ENCODE assay signal across 12 cellular contexts in the genomic region with DNA sequence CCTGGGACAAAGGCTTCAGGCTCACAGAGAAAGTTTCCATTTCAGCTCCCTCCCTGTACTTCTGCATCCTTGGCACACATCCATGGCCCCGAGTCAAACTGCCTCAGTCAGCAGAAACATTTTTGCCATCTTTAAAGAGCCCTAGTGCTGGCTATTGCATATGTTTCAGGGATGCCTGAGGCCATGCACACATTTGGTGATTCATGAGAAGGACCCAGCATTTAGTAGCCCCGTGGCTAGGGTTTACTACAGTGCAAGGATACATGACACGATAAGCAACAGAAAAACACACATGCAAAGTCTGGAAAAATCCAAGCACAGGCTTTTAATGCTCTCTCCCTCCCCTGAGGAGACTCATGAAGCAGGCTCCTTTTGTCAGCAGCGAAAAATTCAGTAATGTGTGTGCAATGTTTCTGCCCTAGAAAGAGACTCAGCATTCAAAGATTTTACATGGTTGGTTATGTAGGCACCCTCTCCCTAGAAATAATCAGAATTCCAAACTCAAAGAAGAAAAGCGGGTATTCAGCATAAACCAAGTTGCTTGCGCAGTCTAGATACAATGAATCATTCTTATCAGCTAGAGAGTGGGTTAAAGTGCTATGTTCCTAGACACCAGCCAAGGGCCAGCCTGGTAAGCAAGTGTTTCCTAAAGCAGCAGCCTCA. TPM values are rescaled to one million over a fixed set of nuclear protein-coding genes. Genes with fewer than 3 reads are reported as not detected.
DNase-seq lines count a peak whose midpoint lies in the region; FAIRE-seq and TF ChIP-seq lines count a peak whose summit lies in the region.
"Had no signal": no experiment of that assay in that cellular context is flagged by ENCODE, and none has a peak within 500 bp of the region (broad histone marks: within the 10 kb centered on the region; RNA-seq: fewer than 3 reads in every experiment).

No MANE protein-coding gene starts in this region.

- CTCF ChIA-PET in Calu3 (lab: Charles Lee) = no interaction called here

- H3K4me1 ChIP-seq in sigmoid colon = peaks cover 0 to 11% (median 7%) of the 10 kb centered on the region in 4 donors

- H3K27me3 ChIP-seq in sigmoid colon = no peaks in the 10 kb centered on the region

- TF ChIP-seq CTCF in foreskin fibroblast (IDR thresholded peaks at IDR 0.05; ENCODE audit: low read depth, low read length) (no peak), sigmoid colon (IDR thresholded peaks at IDR 0.05) (no peak), Calu3 (IDR thresholded peaks at IDR 0.05; ENCODE audit: unreplicated experiment) (no peak)

- H3K27ac ChIP-seq in sigmoid colon = no peak overlapping the region

- no peak for FAIRE-seq in GM19239 (lab: Jason Lieb, UNC)

- H3K4me1 Mint-ChIP-seq in Calu3 (ENCODE audit: low read depth, unreplicated experiment) = peaks cover 11% of the 10 kb centered on the region

- TF ChIP-seq EP300 in sigmoid colon (IDR thresholded peaks at IDR 0.05) = no peak

- no peaks in the 10 kb centered on the region for H3K9me3 Mint-ChIP-seq in Calu3 (ENCODE audit: low read depth, unreplicated experiment)

- 70 to 73% methylated on average over 6 of the region's 6 CpGs for WGBS in sigmoid colon, 2 donors

- peaks cover 0 to 4% (median 0%) of the 10 kb centered on the region in 4 donors for H3K9me3 ChIP-seq in sigmoid colon

- H3K36me3 Mint-ChIP-seq in Calu3 (ENCODE audit: insufficient read depth, unreplicated experiment) = no peaks in the 10 kb centered on the region

- TF ChIP-seq POLR2A in sigmoid colon (IDR thresholded peaks at IDR 0.05) = no peak

- H3K27ac Mint-ChIP-seq in Calu3 (ENCODE audit: unreplicated experiment) = no peak overlapping the region

- no peak overlapping the region for H3K4me3 Mint-ChIP-seq in Calu3 (ENCODE audit: low read depth, unreplicated experiment)

- H3K4me3 ChIP-seq in foreskin fibroblast (ENCODE audit: low read depth in 1 of 2, low read length in 2 of 2) (no peak overlapping the region), sigmoid colon (no peak overlapping the region)

- H3K27me3 Mint-ChIP-seq in Calu3 (ENCODE audit: unreplicated experiment) = no peaks in the 10 kb centered on the region

- no peaks in the 10 kb centered on the region for H3K36me3 ChIP-seq in sigmoid colon

- DNase-seq in G401 (ENCODE audit: low spot score) (peak; percentile 74), T1000 (lab: John Stamatoyannopoulos, UW) (peak; percentile 9), foreskin fibroblast (peak; percentile 71 to 92), sigmoid colon (peak; percentile 75), iPS-NIHi11 (ENCODE audit: low spot score) (no peak), GM19238 (ENCODE audit: insufficient read length, low spot score) (no peak), GM19239 (ENCODE audit: insufficient read length, low spot score) (no peak), Calu3 (no peak)
- DNase-seq: activated CD8-positive, alpha-beta memory T cell treated with anti-CD3 and anti-CD28 coated beads, Interleukin-2, amount 50 U/mL, for 4 hours; effector memory CD4-positive, alpha-beta T cell; GF-D8 had no signal

- intact Hi-C loops in sigmoid colon (cut with DNase I) = no loop called here
- intact Hi-C loops in Calu3 (cut with micrococcal nuclease; ENCODE audit: unreplicated experiment) = no loop called here

- in situ Hi-C loops in G401 (cut with HindIII; ENCODE audit: low sequenced_read_pairs) = no loop called here

- no TSS peak for BruUV-seq in Calu3 (replicated peaks; lab: Mats Ljungman, UMichigan)

RNA-seq across cellular contexts. Expression of a gene that starts 17.6 kb away (rescaled TPM):
- total RNA-seq in G401 (2014; rRNA removed; shearing (Covaris generic)) = not detected in 2 replicates
- total RNA-seq in sigmoid colon = not detected
- polyA plus RNA-seq in sigmoid colon = under 1 TPM in 1 of 3 donors, not detected in 2; 0.10 TPM
- not detected in 2 replicates for total RNA-seq in Calu3 (2022)
- total RNA-seq: mesenteric fat pad had no signal

RNA-seq across cellular contexts. Expression of a gene that starts 26.0 kb away (rescaled TPM):
- 13.0 and 19.5 TPM in 2 replicates for total RNA-seq in G401 (2014; rRNA removed; shearing (Covaris generic))
- total RNA-seq in sigmoid colon (10 to 100 TPM; 14.0 to 29.3 (median 27.0) TPM), Calu3 (2022) (7.3 and 10.7 TPM in 2 replicates)
- polyA plus RNA-seq in sigmoid colon = 10 to 100 TPM in 1 of 3 donors, 1 to 10 TPM in 2; 7.8 to 11.9 (median 9.2) TPM

Comparison
In these comparisons a context has a peak if more than half of its experiments do, and no peak if none do; other contexts are left out.
1. DNase-seq: peak in G401 (single experiment), T1000 (single experiment), foreskin fibroblast (2 of 2) and sigmoid colon (single experiment); none in iPS-NIHi11 (single experiment), GM19238 (single experiment), GM19239 (single experiment) and Calu3 (single experiment).